ENCODE assay signal across 13 cellular contexts in genomic region chr19:17021793-17022590, GRCh38. TPM values are rescaled to one million over a fixed set of nuclear protein-coding genes. Genes with fewer than 3 reads are reported as not detected.
DNase-seq lines count a peak whose midpoint lies in the region; ATAC-seq and TF ChIP-seq lines count a peak whose summit lies in the region.
"Had no signal": no experiment of that assay in that cellular context is flagged by ENCODE, and none has a peak within 500 bp of the region (broad histone marks: within the 10 kb centered on the region; RNA-seq: fewer than 3 reads in every experiment).

No MANE protein-coding gene starts in this region.

- DNase-seq in Caco-2 (peak; percentile 64 to 71), NCI-H226 (peak; percentile 61), dermis microvascular lymphatic vessel endothelial cell (ENCODE audit: low read depth in 2 of 2) (peak; percentile 24 to 61), lung (ENCODE audit: low spot score) (peak; percentile 74), ovary (no peak), NCI-H1092 treated with DMSO at 0.1 percent for 48 hours (lab: John Stamatoyannopoulos, UW) (no peak), foreskin melanocyte (no peak), T-helper 2 cell (no peak)
- DNase-seq: activated T-cell treated with anti-CD3 and anti-CD28 coated beads, Interleukin-2, amount 50 U/mL, for 4 hours; NCI-H1436; stimulated activated CD8-positive, alpha-beta memory T cell treated with anti-CD3 and anti-CD28 coated beads, Interleukin-4, amount 100 ng/mL, for 48 hours had no signal

- 34 to 42% methylated on average over 12 of the region's 12 CpGs for WGBS in lung, 2 donors
- 90 to 95% (median 94%) methylated on average over 12 of the region's 12 CpGs for WGBS in ovary, 3 donors

- H3K27me3 Mint-ChIP-seq in Caco-2 (ENCODE audit: insufficient read depth, unreplicated experiment), result peaks cover 5% of the 10 kb centered on the region

- H3K4me1 Mint-ChIP-seq in Caco-2 (ENCODE audit: low read depth, unreplicated experiment), result peaks cover 7% of the 10 kb centered on the region

- H3K27ac Mint-ChIP-seq in Caco-2 (ENCODE audit: unreplicated experiment), result peak overlapping the region; percentile 67
- H3K27ac Mint-ChIP-seq: brain had no signal

- TF ChIP-seq EP300 in ovary (IDR thresholded peaks at IDR 0.05), result no peak

- H3K9me3 ChIP-seq in Caco-2 (no peaks in the 10 kb centered on the region), lung (ENCODE audit: control insufficient read depth in 2 of 2, insufficient read depth in 1 of 2, low read length in 1 of 2) (peaks cover 0 to 6% of the 10 kb centered on the region in 2 donors), ovary (peaks cover 0 to 4% of the 10 kb centered on the region in 2 donors)

- peaks cover under 1% of the 10 kb centered on the region for H3K9me3 Mint-ChIP-seq in Caco-2 (ENCODE audit: unreplicated experiment)

- intact Hi-C loops in Caco-2 (cut with micrococcal nuclease; ENCODE audit: unreplicated experiment), result no loop called here
- intact Hi-C loops in ovary (cut with DNase I), result no loop called here

- H3K36me3 Mint-ChIP-seq in Caco-2 (ENCODE audit: insufficient read depth, unreplicated experiment), result peaks cover 4% of the 10 kb centered on the region

- H3K27me3 ChIP-seq in Caco-2 (replicated peaks; ENCODE audit: control insufficient read depth, insufficient read depth, low read length) (no peaks in the 10 kb centered on the region), lung (ENCODE audit: control insufficient read depth, insufficient read depth) (no peaks in the 10 kb centered on the region), ovary (no peaks in the 10 kb centered on the region)

- CTCF ChIA-PET in Caco-2 (lab: Charles Lee), result interaction anchor here (0.6 kb wide), 2 partner anchors 45 to 250 kb away, joined by 3 to 4 read pairs; no protein-coding TSS in a partner anchor

- H3K4me1 ChIP-seq in Caco-2, result peaks cover 10% of the 10 kb centered on the region; the same call in 1 of the 2 replicates
- peaks cover 0 to 14% of the 10 kb centered on the region in 2 donors for H3K4me1 ChIP-seq in lung (ENCODE audit: control insufficient read depth in 2 of 2, insufficient read depth in 2 of 2, low read length in 2 of 2)
- no peaks in the 10 kb centered on the region for H3K4me1 ChIP-seq in ovary (ENCODE audit: insufficient read depth)

- POLR2A ChIA-PET in Caco-2 (lab: Charles Lee), result interaction anchor here (0.6 kb wide), 1 partner anchor 1863 kb away, joined by 3 read pairs; no protein-coding TSS in a partner anchor

- no peak overlapping the region for H3K4me3 ChIP-seq in Caco-2 (ENCODE audit: low read depth, low read length)
- no peak overlapping the region for H3K4me3 ChIP-seq in lung
- H3K4me3 ChIP-seq in ovary, result no peak overlapping the region

- peak; percentile 79 for ATAC-seq in lung (ENCODE audit: insufficient read depth, low FRiP score)
- ATAC-seq: activated T-cell treated with anti-CD3 and anti-CD28 coated beads, Interleukin-2, amount 50 U/mL, for 4 hours had no signal

- H3K27ac ChIP-seq in lung (ENCODE audit: low read depth in 1 of 2, low read length in 1 of 2) (peak overlapping the region in 1 of 2 donors; percentile 76), ovary (no peak overlapping the region)
- H3K27ac ChIP-seq: VCaP had no signal

- TF ChIP-seq POLR2A in ovary (IDR thresholded peaks at IDR 0.05), result no peak

- H3K4me3 Mint-ChIP-seq in Caco-2 (ENCODE audit: unreplicated experiment), result peak overlapping the region; percentile 22
- H3K4me3 Mint-ChIP-seq: activated T-cell treated with anti-CD3 and anti-CD28 coated beads, Interleukin-2, amount 50 U/mL, for 4 hours; brain had no signal

- no peaks in the 10 kb centered on the region for H3K36me3 ChIP-seq in Caco-2 (ENCODE audit: control insufficient read depth, insufficient read depth, low read length)
- no peaks in the 10 kb centered on the region for H3K36me3 ChIP-seq in lung (ENCODE audit: control insufficient read depth in 2 of 2, insufficient read depth in 2 of 2, low read length in 2 of 2)
- no peaks in the 10 kb centered on the region for H3K36me3 ChIP-seq in ovary

- TF ChIP-seq CTCF in Caco-2 (IDR thresholded peaks at IDR 0.05; ENCODE audit: insufficient read depth in 1 of 2, low read depth in 1 of 2, low read length in 1 of 2, severe bottlenecking in 1 of 2, unreplicated experiment in 1 of 2) (no peak), lung (IDR thresholded peaks at IDR 0.05; ENCODE audit: control extremely low read depth, extremely low read depth) (no peak), ovary (IDR thresholded peaks at IDR 0.05) (no peak)

- BruUV-seq in Caco-2 (replicated peaks; lab: Mats Ljungman, UMichigan), result no TSS peak

RNA-seq across cellular contexts. Expression of gene CPAMD8, which starts 4.6 kb away (rescaled TPM):
- total RNA-seq in Caco-2 (2022) (1.1 and 1.3 TPM in 2 replicates), dermis microvascular lymphatic vessel endothelial cell (1.5 and 2.4 TPM in 2 replicates), lung (100 to 1,000 TPM in 1 of 2 donors, 10 to 100 TPM in 1; 38.5 to 143 TPM), ovary (10 to 100 TPM in 1 of 7 donors, 1 to 10 TPM in 6; 5.1 to 13.0 (median 7.9) TPM)
- polyA plus RNA-seq in lung (10 to 100 TPM in 1 of 2 donors, 1 to 10 TPM in 1; 9.6 to 24.3 TPM), ovary (10 to 100 TPM in 1 of 2 donors, 1 to 10 TPM in 1; 2.4 to 11.4 TPM)

RNA-seq across cellular contexts. Expression of gene HAUS8, which starts 53.3 kb away (rescaled TPM):
- total RNA-seq in Caco-2 (2022), result 24.4 and 30.6 TPM in 2 replicates
- total RNA-seq in dermis microvascular lymphatic vessel endothelial cell, result 2.8 and 4.4 TPM in 2 replicates
- total RNA-seq in lung, result 1 to 10 TPM; 8.4 to 8.5 TPM
- polyA plus RNA-seq in lung, result 10 to 100 TPM in 1 of 2 donors, 1 to 10 TPM in 1; 6.1 to 13.8 TPM
- total RNA-seq in ovary, result 1 to 10 TPM; 4.3 to 7.0 (median 5.5) TPM
- 1 to 10 TPM; 4.1 to 7.2 TPM for polyA plus RNA-seq in ovary

RNA-seq across cellular contexts. Expression of gene MYO9B, which starts 53.6 kb away (rescaled TPM):
- 47.6 and 52.8 TPM in 2 replicates for total RNA-seq in Caco-2 (2022)
- total RNA-seq in dermis microvascular lymphatic vessel endothelial cell, result 27.1 and 38.3 TPM in 2 replicates
- 100 to 1,000 TPM in 1 of 2 donors, 10 to 100 TPM in 1; 44.3 to 121 TPM for total RNA-seq in lung
- 10 to 100 TPM; 95.2 to 99.2 TPM for polyA plus RNA-seq in lung
- total RNA-seq in ovary, result 10 to 100 TPM; 17.9 to 56.3 (median 38.4) TPM
- polyA plus RNA-seq in ovary, result 10 to 100 TPM; 25.1 to 34.1 TPM

Comparison
In these comparisons a context has a peak if more than half of its experiments do, and no peak if none do; other contexts are left out.
1. DNase-seq: peak in Caco-2 (2 of 2), NCI-H226 (single experiment), dermis microvascular lymphatic vessel endothelial cell (2 of 2) and lung (single experiment); none in ovary (0 of 5), NCI-H1092 treated with DMSO at 0.1 percent for 48 hours (single experiment), foreskin melanocyte (single experiment) and T-helper 2 cell (0 of 5).